Comparison of ENCODE assay signal across 11 cellular contexts in the genomic region with DNA sequence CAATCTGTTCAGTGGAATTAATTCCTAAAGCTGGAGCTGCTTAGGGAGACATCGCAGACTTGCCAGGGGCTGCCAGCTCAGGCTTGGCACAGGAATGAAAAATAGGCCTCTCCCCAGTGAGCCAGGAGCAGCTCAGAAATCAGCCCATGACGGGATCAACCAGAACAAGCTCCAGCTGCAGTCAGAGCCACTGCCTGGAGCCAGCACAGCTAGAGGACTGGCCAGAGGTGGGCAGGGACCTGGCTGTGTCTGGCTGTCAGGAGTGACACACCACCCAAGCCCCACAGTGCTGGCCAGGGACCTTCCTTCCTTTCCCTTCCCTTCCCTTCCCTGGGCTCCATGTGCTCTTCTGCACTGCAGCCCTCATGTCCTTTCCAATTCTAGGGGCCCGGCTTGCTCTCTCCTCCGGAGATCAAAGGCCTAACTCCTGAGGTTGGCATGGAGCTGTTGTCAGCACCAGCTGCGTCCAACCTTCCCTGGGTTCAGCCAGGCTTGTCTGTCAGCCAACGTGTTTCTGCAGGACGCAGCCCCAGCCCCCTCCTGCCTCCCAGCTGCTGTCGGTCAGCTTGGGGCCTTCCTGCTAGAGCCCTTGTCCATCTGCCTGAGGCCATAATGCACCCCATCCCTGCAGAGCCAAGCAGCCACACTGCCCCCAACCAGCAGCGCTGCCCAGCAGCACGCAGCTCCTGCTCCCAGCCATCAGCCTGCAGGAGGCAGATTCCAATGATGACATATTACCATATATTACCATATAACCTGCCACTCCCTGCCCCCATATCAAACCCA.
DNase-seq lines count a peak whose midpoint lies in the region; TF ChIP-seq lines count a peak whose summit lies in the region.
"Had no signal": no experiment of that assay in that cellular context is flagged by ENCODE, and none has a peak within 500 bp of the region (broad histone marks: within the 10 kb centered on the region; RNA-seq: fewer than 3 reads in every experiment).

No MANE protein-coding gene starts in this region.

- intact Hi-C loops in transverse colon (cut with DNase I; ENCODE audit: low total_unique reads): no loop called here
- intact Hi-C loops in colonic mucosa (cut with DNase I): no loop called here

- no peak for TF ChIP-seq POLR2A in transverse colon (IDR thresholded peaks at IDR 0.05)

- H3K79me2 ChIP-seq in SK-N-SH (ENCODE audit: insufficient read depth): no peaks in the 10 kb centered on the region

- peak in 1 of 2 experiments; percentile 38; a peak in 1 of 4 replicates for TF ChIP-seq EP300 in SK-N-SH (IDR thresholded peaks at IDR 0.05; ENCODE audit: borderline replicate concordance in 1 of 2, low read depth in 1 of 2, low read length in 1 of 2)
- TF ChIP-seq EP300 in transverse colon (IDR thresholded peaks at IDR 0.05; ENCODE audit: low read depth): no peak

- H3K27me3 ChIP-seq in SK-N-SH (ENCODE audit: insufficient read depth) (no peaks in the 10 kb centered on the region), transverse colon (no peaks in the 10 kb centered on the region), colonic mucosa (no peaks in the 10 kb centered on the region)
- H3K27me3 ChIP-seq: ovary had no signal

- H3K9ac ChIP-seq in SK-N-SH: no peak overlapping the region
- no peak overlapping the region for H3K9ac ChIP-seq in colonic mucosa (ENCODE audit: low read depth in 2 of 2, low read length in 2 of 2)

- peak; percentile 34; the same call in 1 of the 2 replicates for TF ChIP-seq RAD21 in SK-N-SH (IDR thresholded peaks at IDR 0.05; ENCODE audit: low read length)

- peaks cover 2% of the 10 kb centered on the region for H3F3A ChIP-seq in SK-N-SH (replicated peaks; ENCODE audit: insufficient read depth)

- no peaks in the 10 kb centered on the region for H3K9me3 ChIP-seq in SK-N-SH
- no peaks in the 10 kb centered on the region for H3K9me3 ChIP-seq in transverse colon
- no peaks in the 10 kb centered on the region for H3K9me3 ChIP-seq in colonic mucosa
- H3K9me3 ChIP-seq: ovary had no signal

- peak; percentile 76 for DNase-seq in SK-N-SH
- peak; percentile 29 for DNase-seq in fibroblast of the aortic adventitia (ENCODE audit: low read depth)
- DNase-seq in nucleus accumbens (lab: John Stamatoyannopoulos, UW): peak in 38 of 56 donors; percentile 19 to 75 (median 56)
- DNase-seq in transverse colon: no peak
- DNase-seq in NCI-H2081 (lab: John Stamatoyannopoulos, UW): no peak
- DNase-seq in colonic mucosa: no peak
- no peak for DNase-seq in SW480 (ENCODE audit: low spot score)
- DNase-seq: DMS153; effector CD4-positive, alpha-beta T cell had no signal

- H3K4me3 ChIP-seq in SK-N-SH (ENCODE audit: low read depth in 2 of 2, low read length in 1 of 2): no peak overlapping the region
- H3K4me3 ChIP-seq in fibroblast of the aortic adventitia (ENCODE audit: low read depth, low read length): no peak overlapping the region
- no peak overlapping the region for H3K4me3 ChIP-seq in transverse colon
- no peak overlapping the region for H3K4me3 ChIP-seq in colonic mucosa
- H3K4me3 ChIP-seq: ovary had no signal

- H3K4me1 ChIP-seq in SK-N-SH (ENCODE audit: control insufficient read depth in 1 of 2, insufficient read depth in 2 of 2, low read depth in 1 of 2, low read length in 1 of 2): peaks cover 6 to 72% of the 10 kb centered on the region in 2 experiments
- H3K4me1 ChIP-seq in transverse colon: peaks cover 0 to 3% (median 1%) of the 10 kb centered on the region in 4 donors
- no peaks in the 10 kb centered on the region for H3K4me1 ChIP-seq in colonic mucosa

- CTCF ChIA-PET in SK-N-SH (lab: Yijun Ruan, JAX): interaction anchor here (0.6 to 2.5 kb wide), 11 partner anchors 24 to 214 kb away, joined by 3 to 9 read pairs (median 3); a partner anchor contains a TSS

- H3K36me3 ChIP-seq in SK-N-SH (replicated peaks in 1 of 2; ENCODE audit: control insufficient read depth in 1 of 2, insufficient read depth in 2 of 2, low read length in 1 of 2) (no peaks in the 10 kb centered on the region), transverse colon (no peaks in the 10 kb centered on the region), colonic mucosa (no peaks in the 10 kb centered on the region)
- H3K36me3 ChIP-seq: ovary had no signal

- TF ChIP-seq CTCF in SK-N-SH (IDR thresholded peaks at IDR 0.05): no peak
- no peak for TF ChIP-seq CTCF in fibroblast of the aortic adventitia (IDR thresholded peaks at IDR 0.05; ENCODE audit: insufficient read depth, low read length)
- TF ChIP-seq CTCF in transverse colon (IDR thresholded peaks at IDR 0.05): no peak
- no peak for TF ChIP-seq CTCF in colonic mucosa (IDR thresholded peaks at IDR 0.05)

- in situ Hi-C loops in transverse colon (cut with MboI; ENCODE audit: low pct_ligation_motif_present in 1 of 4, low pct_unique_long_range_greater_than_20kb in 1 of 4, low sequenced_read_pairs in 3 of 4): no loop called here

- H3K27ac ChIP-seq in SK-N-SH (ENCODE audit: low read depth in 2 of 2, low read length in 1 of 2) (peak overlapping the region in 1 of 2 experiments; percentile 94; a peak in 2 of 4 replicates), transverse colon (peak overlapping the region; percentile 22 to 75 (median 62)), colonic mucosa (no peak overlapping the region)
- H3K27ac ChIP-seq: ovary, VCaP had no signal

- 94% methylated on average over 8 of the region's 10 CpGs for WGBS in SK-N-SH (ENCODE audit: low lambda C conversion rate)
- 68% methylated on average over 10 of the region's 10 CpGs; no CpG with 5 or more reads in 1 of the 2 donors for WGBS in transverse colon (ENCODE audit: low coverage in 1 of 2), 2 donors

- no peaks in the 10 kb centered on the region for H3K9me2 ChIP-seq in SK-N-SH

- no peak overlapping the region for H2AFZ ChIP-seq in SK-N-SH (ENCODE audit: low read depth)

- H4K20me1 ChIP-seq in SK-N-SH (ENCODE audit: insufficient read depth): no peaks in the 10 kb centered on the region

- H3K4me2 ChIP-seq in SK-N-SH: no peak overlapping the region

- POLR2A ChIA-PET in SK-N-SH (lab: Yijun Ruan, JAX): interaction anchor here (0.7 to 3.3 kb wide), 7 partner anchors 10 to 149 kb away, joined by 3 to 14 read pairs (median 6); a partner anchor contains a TSS

TF ChIP-seq in SK-N-SH, 30 proteins besides CTCF, POLR2A, EP300 and RAD21:
- TF ChIP-seq GABPA (IDR thresholded peaks at IDR 0.05; ENCODE audit: low read depth) (no peak), SMC3 (IDR thresholded peaks at IDR 0.05; ENCODE audit: low read depth, low read length) (peak; percentile 1; the same call in 1 of the 2 replicates)

Comparison
In these comparisons a context has a peak if more than half of its experiments do, and no peak if none do; other contexts are left out.
1. DNase-seq: peak in SK-N-SH (single experiment), fibroblast of the aortic adventitia (single experiment) and nucleus accumbens (38 of 56); none in transverse colon (single experiment), NCI-H2081 (0 of 2), colonic mucosa (single experiment) and SW480 (single experiment).